ENCODE assay signal across 10 cellular contexts in genomic region chr2:60157283-60157682, GRCh38.
"Had no signal": no experiment of that assay in that cellular context is flagged by ENCODE, and none has a peak within 500 bp of the region (broad histone marks: within the 10 kb centered on the region; RNA-seq: fewer than 3 reads in every experiment).

No MANE protein-coding gene starts in this region.

- DNase-seq: GM23248, H9, HFFc6, Karpas-422, KBM-7 had no signal

- H3K9ac ChIP-seq: GM23248, KMS-11 had no signal

- H3K4me2 ChIP-seq: KMS-11 had no signal

- ATAC-seq: HCT116 had no signal

- H3K4me3 ChIP-seq: GM23248 had no signal

- H2AFZ ChIP-seq: GM23248 had no signal

- FAIRE-seq: H1, H54, HTR-8/SVneo had no signal

- H3K27ac ChIP-seq: GM23248, KMS-11 had no signal
